35 cellular contexts compared by ENCODE assay signal in the genomic region with DNA sequence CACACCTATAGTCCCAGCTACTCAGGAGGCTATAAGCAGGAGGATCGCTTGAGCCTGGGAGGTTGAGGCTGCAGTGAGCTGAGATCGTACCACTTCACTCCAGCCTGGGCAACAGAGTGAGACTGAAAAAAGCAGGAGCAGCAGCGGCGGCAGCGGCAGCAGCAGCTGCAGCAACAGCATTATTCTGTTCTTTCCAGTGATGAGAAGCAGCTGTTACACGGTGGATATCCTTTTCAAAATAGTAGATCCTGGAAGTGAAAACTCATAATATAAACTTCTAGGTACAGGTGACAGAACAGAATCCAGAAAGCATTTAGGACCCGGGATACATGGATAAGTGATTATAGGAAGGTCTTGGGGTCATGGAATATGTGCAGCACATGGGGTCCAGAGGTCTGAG. TPM values are rescaled to one million over a fixed set of nuclear protein-coding genes. Genes with fewer than 3 reads are reported as not detected.
"Had no signal": no experiment of that assay in that cellular context is flagged by ENCODE, and none has a peak within 500 bp of the region (broad histone marks: within the 10 kb centered on the region; RNA-seq: fewer than 3 reads in every experiment).

No MANE protein-coding gene starts in this region.

- H3K9ac ChIP-seq: SK-N-SH had no signal

- H3K9me3 ChIP-seq: ascending aorta, colonic mucosa, MG63, SJSA1, SK-N-SH had no signal

- H3K27me3 ChIP-seq: ascending aorta, colonic mucosa, SJSA1 had no signal

- H3K4me3 Mint-ChIP-seq: activated B cell treated with CpG ODN at 0.5 μM for 24 hours; activated CD4-positive, alpha-beta memory T cell treated with anti-CD3 and anti-CD28 coated beads for 36 hours; activated naive CD8-positive, alpha-beta T cell treated with anti-CD3 and anti-CD28 coated beads for 36 hours; activated T-cell treated with anti-CD3 and anti-CD28 coated beads, Interleukin-2, amount 50 U/mL, for 72 hours; activated T-helper 17 cell treated with anti-CD3 and anti-CD28 coated beads, Interleukin-2, amount 50 U/mL, for 72 hours; central memory CD8-positive, alpha-beta T cell; T-helper 1 cell treated with Interleukin-12 subunit alpha and Interleukin-12 subunit beta and Interleukin-4 antibody, amounts not matched to agents 30 μg/mL and 1 μg/mL, for 36 hours had no signal

- H3K9me3 Mint-ChIP-seq: activated B cell treated with CpG ODN at 0.5 μM for 24 hours; activated CD4-positive, alpha-beta memory T cell treated with anti-CD3 and anti-CD28 coated beads for 36 hours; activated naive CD8-positive, alpha-beta T cell treated with anti-CD3 and anti-CD28 coated beads for 36 hours; activated T-cell treated with anti-CD3 and anti-CD28 coated beads, Interleukin-2, amount 50 U/mL, for 72 hours; activated T-helper 17 cell treated with anti-CD3 and anti-CD28 coated beads, Interleukin-2, amount 50 U/mL, for 72 hours; central memory CD8-positive, alpha-beta T cell; T-helper 1 cell treated with Interleukin-12 subunit alpha and Interleukin-12 subunit beta and Interleukin-4 antibody, amounts not matched to agents 30 μg/mL and 1 μg/mL, for 36 hours had no signal

- H3K4me3 ChIP-seq: ascending aorta, cardiac muscle cell, colonic mucosa, MG63, SJSA1 had no signal

- H3K27ac Mint-ChIP-seq: activated B cell treated with CpG ODN at 0.5 μM for 24 hours; activated CD4-positive, alpha-beta memory T cell treated with anti-CD3 and anti-CD28 coated beads for 36 hours; activated naive CD8-positive, alpha-beta T cell treated with anti-CD3 and anti-CD28 coated beads for 36 hours; activated T-cell treated with anti-CD3 and anti-CD28 coated beads, Interleukin-2, amount 50 U/mL, for 72 hours; activated T-helper 17 cell treated with anti-CD3 and anti-CD28 coated beads, Interleukin-2, amount 50 U/mL, for 72 hours; T-helper 1 cell treated with Interleukin-12 subunit alpha and Interleukin-12 subunit beta and Interleukin-4 antibody, amounts not matched to agents 30 μg/mL and 1 μg/mL, for 36 hours had no signal

- H3K4me2 ChIP-seq: SK-N-SH had no signal

- H3K27ac ChIP-seq: ascending aorta, cardiac muscle cell, colonic mucosa, SJSA1, VCaP had no signal

- H3K36me3 ChIP-seq: ascending aorta, cardiac muscle cell, colonic mucosa, MG63, SJSA1 had no signal

- DNase-seq: activated B cell treated with CpG ODN at 0.5 μM for 24 hours; activated CD4-positive, alpha-beta memory T cell treated with anti-CD3 and anti-CD28 coated beads for 36 hours; activated CD4-positive, alpha-beta T cell treated with anti-CD3 and anti-CD28 coated beads for 4 hours; activated CD4-positive, alpha-beta T cell treated with anti-CD3 and anti-CD28 coated beads, Interleukin-2, amount 50 U/mL, for 1 hour; activated CD4-positive, CD25-positive, alpha-beta regulatory T cell treated with anti-CD3 and anti-CD28 coated beads, Interleukin-2, amount 50 U/mL, for 72 hours; activated effector memory CD4-positive, alpha-beta T cell treated with anti-CD3 and anti-CD28 coated beads, Interleukin-2, amount 50 U/mL, for 16 hours; activated naive CD4-positive, alpha-beta T cell; activated naive CD4-positive, alpha-beta T cell treated with anti-CD3 and anti-CD28 coated beads, Interleukin-2, amount 50 U/mL, for 16 hours; activated naive CD8-positive, alpha-beta T cell treated with anti-CD3 and anti-CD28 coated beads for 36 hours; activated T-cell treated with anti-CD3 and anti-CD28 coated beads, Interleukin-2, amount 50 U/mL, for 1 hour; activated T-cell treated with anti-CD3 and anti-CD28 coated beads, Interleukin-2, amount 50 U/mL, for 72 hours; amygdala; colonic mucosa; MG63; NCI-H1048; NCI-H1105 treated with DMSO at 0.1 percent for 48 hours; NCI-H1436; NCI-H1694; NCI-H1930; NCI-H2081 treated with DMSO at 0.1 percent for 48 hours; NCI-H2171; NCI-H446; NCI-H510A treated with DMSO at 0.1 percent for 48 hours; NCI-H526 treated with DMSO at 0.1 percent for 48 hours; SHP77; SK-N-SH; T-helper 9 cell had no signal

- ATAC-seq: activated T-cell treated with anti-CD3 and anti-CD28 coated beads, Interleukin-2, amount 50 U/mL, for 72 hours; activated T-helper 17 cell treated with anti-CD3 and anti-CD28 coated beads, Interleukin-2, amount 50 U/mL, for 72 hours; Panc1 had no signal

- H3K36me3 Mint-ChIP-seq: activated CD4-positive, alpha-beta memory T cell treated with anti-CD3 and anti-CD28 coated beads for 36 hours; activated naive CD8-positive, alpha-beta T cell treated with anti-CD3 and anti-CD28 coated beads for 36 hours had no signal

- H3K4me1 ChIP-seq: ascending aorta, colonic mucosa had no signal

RNA-seq across cellular contexts. Expression of a gene that starts 17.8 kb away (rescaled TPM):
- total RNA-seq: activated CD4-positive, alpha-beta memory T cell treated with anti-CD3 and anti-CD28 coated beads for 36 hours; ascending aorta; cardiac muscle cell; SJSA1 had no signal
- polyA plus RNA-seq: cardiac muscle cell, SK-N-SH had no signal
